In the genomic region with DNA sequence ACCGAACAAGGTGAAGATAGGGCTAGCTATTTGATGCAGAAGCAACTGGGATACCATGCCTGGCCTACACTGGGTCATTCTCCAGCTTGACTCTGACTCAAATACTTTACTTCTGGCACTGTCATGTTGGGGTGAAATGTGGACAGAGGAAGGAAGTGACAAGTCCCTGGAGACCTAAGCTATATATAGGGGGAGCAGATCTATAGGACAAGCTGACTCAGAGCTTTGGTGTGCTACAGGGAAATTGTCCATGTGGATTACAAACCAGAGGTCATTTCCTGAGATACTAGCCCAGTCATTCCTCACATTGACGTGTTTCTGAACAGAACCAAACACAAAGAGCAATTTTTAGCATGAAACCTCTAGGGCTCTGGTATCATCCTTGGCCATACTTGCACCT, we compare ENCODE assay signal across 12 cellular contexts.
DNase-seq lines count a peak whose midpoint lies in the region; ATAC-seq and TF ChIP-seq lines count a peak whose summit lies in the region.
"Had no signal": no experiment of that assay in that cellular context is flagged by ENCODE, and none has a peak within 500 bp of the region (broad histone marks: within the 10 kb centered on the region; RNA-seq: fewer than 3 reads in every experiment).

No MANE protein-coding gene starts in this region.

- H3K14ac ChIP-seq in neuronal stem cell (ENCODE audit: low read length): no peak overlapping the region

- H2AK5ac ChIP-seq in neuronal stem cell (ENCODE audit: low read depth, low read length): no peak overlapping the region

- peak overlapping the region; percentile 38 for H3K27ac ChIP-seq in epithelial cell of prostate
- H3K27ac ChIP-seq in neuronal stem cell (replicated peaks; ENCODE audit: low read length): no peak overlapping the region
- H3K27ac ChIP-seq: cardiac muscle cell had no signal

- H2BK120ac ChIP-seq in neuronal stem cell (ENCODE audit: low read depth, low read length): no peak overlapping the region

- H3K9me3 ChIP-seq in neuronal stem cell (replicated peaks in 1 of 2; ENCODE audit: control insufficient read depth in 2 of 2, insufficient read depth in 1 of 2, low read depth in 1 of 2, low read length in 2 of 2): no peaks in the 10 kb centered on the region
- H3K9me3 ChIP-seq: mucosa of descending colon had no signal

- H3K4ac ChIP-seq in neuronal stem cell (ENCODE audit: low read length): no peak overlapping the region

- H3K9ac ChIP-seq in neuronal stem cell (ENCODE audit: low read depth, low read length, poor library complexity): no peak overlapping the region

- no peak overlapping the region for H3K18ac ChIP-seq in neuronal stem cell (ENCODE audit: low read length)

- H3K4me1 ChIP-seq in neuronal stem cell (ENCODE audit: control insufficient read depth in 2 of 2, insufficient read depth in 1 of 2, low read depth in 1 of 2, low read length in 2 of 2): no peaks in the 10 kb centered on the region

- H3K23ac ChIP-seq in neuronal stem cell (ENCODE audit: low read depth, low read length, poor library complexity): no peak overlapping the region

- no peak overlapping the region for H4K8ac ChIP-seq in neuronal stem cell (ENCODE audit: low read depth, low read length)

- H3K4me3 ChIP-seq in AG10803 (ENCODE audit: low read length): no peak overlapping the region
- H3K4me3 ChIP-seq in neuronal stem cell (ENCODE audit: low read length in 2 of 2): no peak overlapping the region
- H3K4me3 ChIP-seq: cardiac muscle cell, mucosa of descending colon had no signal

- no peak overlapping the region for H2BK5ac ChIP-seq in neuronal stem cell (ENCODE audit: low read length)

- no CpG with 5 or more reads among the region's 2 CpGs for WGBS in neuronal stem cell (ENCODE audit: extremely low coverage in 2 of 2, insufficient read length in 2 of 2, insufficient replicate concordance in 1 of 2), 2 donors

- peak; percentile 59 for DNase-seq in AG10803 (ENCODE audit: low read depth)
- DNase-seq in MV-4-11 (lab: John Stamatoyannopoulos, UW): peak; percentile 71
- no peak for DNase-seq in epithelial cell of prostate (ENCODE audit: low read depth, low spot score)
- no peak for DNase-seq in neuronal stem cell (ENCODE audit: low spot score)
- DNase-seq in NCI-H2107 treated with DMSO at 0.1 percent for 48 hours (lab: John Stamatoyannopoulos, UW; ENCODE audit: unreplicated experiment): no peak
- DNase-seq in GM19240 (ENCODE audit: insufficient read length, low spot score): no peak
- DNase-seq: H9; mucosa of descending colon; stimulated activated naive CD8-positive, alpha-beta T cell treated with anti-CD3 and anti-CD28 coated beads, Interleukin-15, amount 100 ng/mL, for 72 hours had no signal

- H2AFZ ChIP-seq in neuronal stem cell (ENCODE audit: low read length): no peak overlapping the region

- H2BK15ac ChIP-seq in neuronal stem cell (ENCODE audit: low read length): no peak overlapping the region

- H3K27me3 ChIP-seq in neuronal stem cell (ENCODE audit: control insufficient read depth in 3 of 3, insufficient read depth in 3 of 3, low read depth in 1 of 3, low read length in 3 of 3): no peaks in the 10 kb centered on the region
- H3K27me3 ChIP-seq: cardiac muscle cell had no signal

- no peak overlapping the region for H4K91ac ChIP-seq in neuronal stem cell (ENCODE audit: low read depth, low read length, poor library complexity)

- H3K4me2 ChIP-seq in neuronal stem cell (ENCODE audit: insufficient read depth, low read length, poor library complexity, severe bottlenecking): no peak overlapping the region

- no peak overlapping the region for H2BK12ac ChIP-seq in neuronal stem cell (ENCODE audit: low read length)

- ATAC-seq in GM21619 (IDR thresholded peaks at IDR 0.05; ENCODE audit: unreplicated experiment) (peak; percentile 79), HG03108 (IDR thresholded peaks at IDR 0.05; ENCODE audit: unreplicated experiment) (no peak)
- ATAC-seq: mucosa of descending colon; stimulated activated naive CD8-positive, alpha-beta T cell treated with anti-CD3 and anti-CD28 coated beads, Interleukin-15, amount 100 ng/mL, for 72 hours had no signal

- TF ChIP-seq CTCF in AG10803 (conservative IDR thresholded peaks at IDR 0.05; ENCODE audit: low read length): no peak

- no peaks in the 10 kb centered on the region for H3K79me1 ChIP-seq in neuronal stem cell (ENCODE audit: low read depth, low read length)

- H3K36me3 ChIP-seq in neuronal stem cell (replicated peaks in 1 of 2; ENCODE audit: control insufficient read depth in 2 of 2, insufficient read depth in 2 of 2, low read length in 2 of 2): no peaks in the 10 kb centered on the region
- H3K36me3 ChIP-seq: cardiac muscle cell had no signal

Comparison
In these comparisons a context has a peak if more than half of its experiments do, and no peak if none do; other contexts are left out.
1. DNase-seq: peak in AG10803 (single experiment) and MV-4-11 (single experiment); none in epithelial cell of prostate (single experiment), neuronal stem cell (single experiment), NCI-H2107 treated with DMSO at 0.1 percent for 48 hours (single experiment) and GM19240 (single experiment).